9 cellular contexts compared by ENCODE assay signal in genomic region chr6:10520468-10520867, GRCh38. TPM values are rescaled to one million over a fixed set of nuclear protein-coding genes. Genes with fewer than 3 reads are reported as not detected.
A peak's percentile ranks its signal among the peaks of the same experiment; 100 is the strongest.
DNase-seq lines count a peak whose midpoint lies in the region; ATAC-seq and TF ChIP-seq lines count a peak whose summit lies in the region.
"Had no signal": no experiment of that assay in that cellular context is flagged by ENCODE, and none has a peak within 500 bp of the region (broad histone marks: within the 10 kb centered on the region; RNA-seq: fewer than 3 reads in every experiment).

No MANE protein-coding gene starts in this region.

- H3K4me1 ChIP-seq in SK-N-SH (ENCODE audit: control insufficient read depth in 1 of 2, insufficient read depth in 2 of 2, low read depth in 1 of 2, low read length in 1 of 2) (peaks cover 0 to 4% of the 10 kb centered on the region in 2 experiments; a peak in 1 of 4 replicates), PC-9 (replicated peaks; ENCODE audit: insufficient read depth) (peaks cover 42% of the 10 kb centered on the region)

- H3K9me3 ChIP-seq in SK-N-SH (no peaks in the 10 kb centered on the region), PC-9 (ENCODE audit: insufficient read depth, low read depth) (no peaks in the 10 kb centered on the region), iPS-18c (ENCODE audit: control insufficient read depth, insufficient read depth, low read length) (no peaks in the 10 kb centered on the region)

- H3K27me3 ChIP-seq in SK-N-SH (ENCODE audit: insufficient read depth) (no peaks in the 10 kb centered on the region), PC-9 (ENCODE audit: insufficient read depth, low read depth) (no peaks in the 10 kb centered on the region)

- H3K36me3 Mint-ChIP-seq in type B pancreatic cell: no peaks in the 10 kb centered on the region
- H3K36me3 Mint-ChIP-seq: activated naive CD8-positive, alpha-beta T cell treated with anti-CD3 and anti-CD28 coated beads, Interleukin-2, amount 10 ng/mL, durations not matched to agents 7 days and 5 days had no signal

- H4K20me1 ChIP-seq in SK-N-SH (ENCODE audit: insufficient read depth): no peaks in the 10 kb centered on the region
- H4K20me1 ChIP-seq in PC-9 (ENCODE audit: insufficient read depth): no peaks in the 10 kb centered on the region

- peak overlapping the region; percentile 84 for H3K4me3 Mint-ChIP-seq in type B pancreatic cell
- H3K4me3 Mint-ChIP-seq: activated naive CD8-positive, alpha-beta T cell treated with anti-CD3 and anti-CD28 coated beads, Interleukin-2, amount 10 ng/mL, durations not matched to agents 7 days and 5 days had no signal

- H3F3A ChIP-seq in SK-N-SH (replicated peaks; ENCODE audit: insufficient read depth) (no peaks in the 10 kb centered on the region), PC-9 (ENCODE audit: insufficient read depth, low read depth) (peaks cover 36% of the 10 kb centered on the region)

- DNase-seq in SK-N-SH (no peak), PC-9 (no peak), type B pancreatic cell (ENCODE audit: extremely low spot score, unreplicated experiment) (no peak), COLO668 (lab: John Stamatoyannopoulos, UW; ENCODE audit: unreplicated experiment) (no peak), NCI-H524 (lab: John Stamatoyannopoulos, UW) (no peak)
- DNase-seq: activated naive CD8-positive, alpha-beta T cell treated with anti-CD3 and anti-CD28 coated beads, Interleukin-2, amount 10 ng/mL, durations not matched to agents 7 days and 5 days had no signal

- POLR2A ChIA-PET in SK-N-SH (lab: Yijun Ruan, JAX) (no interaction called here), PC-9 (lab: Charles Lee; ENCODE audit: unreplicated experiment) (interaction anchor here (0.6 to 1.1 kb wide), 5 partner anchors 9 to 709 kb away, joined by 3 to 5 read pairs (median 3); no protein-coding TSS in a partner anchor)

- H3K79me2 ChIP-seq in SK-N-SH (ENCODE audit: insufficient read depth) (no peaks in the 10 kb centered on the region), PC-9 (ENCODE audit: low read depth) (0 out of 2 replicates have a peak, but pooled peaks cover 3% of the 10 kb centered on the region)

- H3K9me3 Mint-ChIP-seq in type B pancreatic cell: no peaks in the 10 kb centered on the region
- H3K9me3 Mint-ChIP-seq: activated naive CD8-positive, alpha-beta T cell treated with anti-CD3 and anti-CD28 coated beads, Interleukin-2, amount 10 ng/mL, durations not matched to agents 7 days and 5 days had no signal

- peaks cover 30% of the 10 kb centered on the region for H3K4me1 Mint-ChIP-seq in type B pancreatic cell (ENCODE audit: unreplicated experiment)

- intact Hi-C loops in PC-9 (cut with micrococcal nuclease; ENCODE audit: unreplicated experiment): no loop called here

- TF ChIP-seq CTCF in SK-N-SH (IDR thresholded peaks at IDR 0.05): no peak
- no peak for TF ChIP-seq CTCF in PC-9 (conservative IDR thresholded peaks at IDR 0.05)
- TF ChIP-seq CTCF in type B pancreatic cell (conservative IDR thresholded peaks at IDR 0.05): no peak

- H3K4me2 ChIP-seq in SK-N-SH (no peak overlapping the region), PC-9 (peak overlapping the region; percentile 78)

- ATAC-seq in SK-N-SH treated with all-trans-retinoic acid at 6 μM for 48 hours: peak; percentile 37; the same call in 1 of the 3 replicates
- no peak for ATAC-seq in GM18498 (IDR thresholded peaks at IDR 0.05; ENCODE audit: unreplicated experiment)

- peak overlapping the region; percentile 99 for H3K27ac Mint-ChIP-seq in type B pancreatic cell
- H3K27ac Mint-ChIP-seq: activated naive CD8-positive, alpha-beta T cell treated with anti-CD3 and anti-CD28 coated beads, Interleukin-2, amount 10 ng/mL, durations not matched to agents 7 days and 5 days had no signal

- TF ChIP-seq RAD21 in SK-N-SH (IDR thresholded peaks at IDR 0.05; ENCODE audit: low read length): no peak

- H3K4me3 ChIP-seq in SK-N-SH (ENCODE audit: low read depth in 2 of 2, low read length in 1 of 2) (no peak overlapping the region), PC-9 (peak overlapping the region; percentile 46; the same call in 1 of the 2 replicates), iPS-18c (ENCODE audit: insufficient read depth, low read depth, low read length) (peak overlapping the region; percentile 22; the same call in 1 of the 2 replicates)

- H3K27ac ChIP-seq in SK-N-SH (ENCODE audit: low read depth in 2 of 2, low read length in 1 of 2) (no peak overlapping the region), PC-9 (peak overlapping the region; percentile 99)

- TF ChIP-seq EP300 in SK-N-SH (IDR thresholded peaks at IDR 0.05; ENCODE audit: borderline replicate concordance in 1 of 2, low read depth in 1 of 2, low read length in 1 of 2): no peak

- no peak overlapping the region for H3K9ac ChIP-seq in SK-N-SH

- CTCF ChIA-PET in SK-N-SH (lab: Yijun Ruan, JAX): interaction anchor here (4.3 kb wide), 1 partner anchor 10 kb away, joined by 25 read pairs; no protein-coding TSS in a partner anchor
- CTCF ChIA-PET in PC-9 (lab: Charles Lee): interaction anchor here (0.5 kb wide), 1 partner anchor 281 kb away, joined by 3 read pairs; no protein-coding TSS in a partner anchor

- no peaks in the 10 kb centered on the region for H3K27me3 Mint-ChIP-seq in type B pancreatic cell

- H2AFZ ChIP-seq in SK-N-SH (ENCODE audit: low read depth) (no peak overlapping the region), PC-9 (no peak overlapping the region)

- H3K36me3 ChIP-seq in SK-N-SH (replicated peaks in 1 of 2; ENCODE audit: control insufficient read depth in 1 of 2, insufficient read depth in 2 of 2, low read length in 1 of 2) (no peaks in the 10 kb centered on the region), PC-9 (ENCODE audit: low read depth) (no peaks in the 10 kb centered on the region)

- H3K9me2 ChIP-seq in SK-N-SH (no peaks in the 10 kb centered on the region), PC-9 (ENCODE audit: insufficient read depth) (no peaks in the 10 kb centered on the region)

- WGBS in SK-N-SH (ENCODE audit: low lambda C conversion rate): 38% methylated on average over 2 of the region's 2 CpGs

- BruUV-seq in PC-9 (replicated peaks; lab: Mats Ljungman, UMichigan): TSS peak; percentile 67

TF ChIP-seq in SK-N-SH treated with all-trans-retinoic acid at 6 μM for 48 hours, 23 proteins besides CTCF, POLR2A, EP300 and RAD21 (continues in another document):
- TF ChIP-seq BACH2 (CRISPR knock-in tag; IDR thresholded peaks at IDR 0.05; ENCODE audit: borderline replicate concordance) (no peak), ZNF565 (CRISPR knock-in tag; conservative IDR thresholded peaks at IDR 0.05; ENCODE audit: low read depth) (no peak), CSRNP3 (CRISPR knock-in tag; IDR thresholded peaks at IDR 0.05) (no peak)

TF ChIP-seq in SK-N-SH, 30 proteins besides CTCF, POLR2A, EP300 and RAD21:
- TF ChIP-seq TCF12 (IDR thresholded peaks at IDR 0.05) (no peak), RXRA (IDR thresholded peaks at IDR 0.05; ENCODE audit: borderline replicate concordance, low read depth) (no peak), USF2 (IDR thresholded peaks at IDR 0.05; ENCODE audit: borderline replicate concordance, low read depth, low read length) (no peak)

RNA-seq across cellular contexts. Expression of gene GCNT2, which starts 0.7 kb away (rescaled TPM):
- polyA plus RNA-seq in SK-N-SH (2012; rRNA removed): 0.13 and 0.29 TPM in 2 replicates
- 0.21 and 0.26 TPM in 2 replicates for polyA plus RNA-seq in SK-N-SH (2012; cell fraction: cytosol; rRNA removed)
- polyA plus RNA-seq in SK-N-SH (2012; cell fraction: nucleus; rRNA removed): 0.16 and 0.25 TPM in 2 replicates
- total RNA-seq in PC-9 (2021): 28.4 and 35.7 TPM in 2 replicates
- total RNA-seq in type B pancreatic cell (ENCODE audit: low replicate concordance): 21.2 and 21.6 TPM in 2 replicates

Comparison
In these comparisons a context has a peak if more than half of its experiments do, and no peak if none do; other contexts are left out.
1. H3K4me3 ChIP-seq: peak in PC-9 (single experiment) and iPS-18c (single experiment); none in SK-N-SH (0 of 2).